8 cellular contexts compared by ENCODE assay signal in the genomic region with DNA sequence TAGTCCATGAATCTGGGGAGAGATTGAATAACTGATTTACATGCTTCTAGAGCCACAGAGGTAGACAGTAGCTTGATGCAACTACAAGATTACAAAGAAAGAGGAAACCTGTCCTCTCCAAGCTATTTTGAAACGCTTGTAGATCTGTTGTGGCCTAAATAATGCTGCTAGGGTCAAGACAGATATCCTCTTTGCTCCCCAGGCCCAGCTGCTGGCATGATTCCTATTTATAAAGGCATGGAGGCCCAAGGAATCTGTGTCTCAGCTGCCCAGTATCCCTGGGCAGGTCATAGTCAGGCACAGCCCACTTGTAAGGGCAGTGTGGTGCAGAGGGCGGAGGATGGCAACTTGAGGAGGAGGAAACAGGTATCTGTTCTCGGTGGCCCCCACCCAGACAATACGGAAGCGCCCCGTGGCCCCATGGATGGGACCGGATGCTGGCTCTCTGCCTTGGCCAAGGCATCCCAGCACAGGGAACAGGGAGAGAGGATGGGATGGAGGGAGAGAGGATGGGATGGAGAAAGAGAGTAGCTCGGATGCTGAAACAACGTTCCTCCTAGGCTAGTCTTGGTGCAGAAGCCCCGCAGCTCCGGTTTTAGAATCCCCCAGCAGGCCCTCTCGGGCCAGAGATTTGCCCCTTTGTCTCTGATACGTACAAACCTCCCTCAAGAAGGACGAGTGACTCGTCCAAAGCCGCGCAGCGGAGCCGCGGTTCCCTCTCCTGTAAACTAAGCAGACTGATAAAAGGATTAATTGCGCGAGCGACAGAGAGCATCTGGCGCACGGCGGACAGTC. TPM values are rescaled to one million over a fixed set of nuclear protein-coding genes. Genes with fewer than 3 reads are reported as not detected.
DNase-seq lines count a peak whose midpoint lies in the region; ATAC-seq and TF ChIP-seq lines count a peak whose summit lies in the region.

No MANE protein-coding gene starts in this region.

- H3K4me1 Mint-ChIP-seq in IgD-negative memory B cell, result peaks cover 25 to 34% (median 31%) of the 10 kb centered on the region in 3 donors
- H3K4me1 Mint-ChIP-seq in activated T-cell treated with anti-CD3 and anti-CD28 coated beads, Interleukin-2, amount 50 U/mL, for 24 hours (ENCODE audit: low read depth), result peaks cover 28% of the 10 kb centered on the region

- peak overlapping the region; percentile 98 to 99 (median 99) for H3K27ac Mint-ChIP-seq in IgD-negative memory B cell
- peak overlapping the region; percentile 99 for H3K27ac Mint-ChIP-seq in activated T-cell treated with anti-CD3 and anti-CD28 coated beads, Interleukin-2, amount 50 U/mL, for 24 hours

- H3K9me3 Mint-ChIP-seq in IgD-negative memory B cell, result peaks cover 0 to 3% (median 2%) of the 10 kb centered on the region in 3 donors
- H3K9me3 Mint-ChIP-seq in activated T-cell treated with anti-CD3 and anti-CD28 coated beads, Interleukin-2, amount 50 U/mL, for 24 hours, result no peaks in the 10 kb centered on the region

- peak overlapping the region; percentile 95 to 99 (median 96) for H3K4me3 Mint-ChIP-seq in IgD-negative memory B cell
- H3K4me3 Mint-ChIP-seq in activated T-cell treated with anti-CD3 and anti-CD28 coated beads, Interleukin-2, amount 50 U/mL, for 24 hours, result peak overlapping the region; percentile 85

- H3K27me3 Mint-ChIP-seq in IgD-negative memory B cell, result no peaks in the 10 kb centered on the region
- H3K27me3 Mint-ChIP-seq in activated T-cell treated with anti-CD3 and anti-CD28 coated beads, Interleukin-2, amount 50 U/mL, for 24 hours, result no peaks in the 10 kb centered on the region

- H3K27ac ChIP-seq in neutrophil, result peak overlapping the region; percentile 89

- TF ChIP-seq CTCF in fibroblast of villous mesenchyme (IDR thresholded peaks at IDR 0.05; ENCODE audit: insufficient read depth, low read depth, low read length), result no peak
- no peak for TF ChIP-seq CTCF in neutrophil (IDR thresholded peaks at IDR 0.05)

- peaks cover 8% of the 10 kb centered on the region for H3K36me3 Mint-ChIP-seq in IgD-negative memory B cell
- peaks cover 14% of the 10 kb centered on the region for H3K36me3 Mint-ChIP-seq in activated T-cell treated with anti-CD3 and anti-CD28 coated beads, Interleukin-2, amount 50 U/mL, for 24 hours (ENCODE audit: low read depth)

- DNase-seq in ELF-1 (ENCODE audit: low read depth, low spot score), result peak; percentile 68
- no peak for DNase-seq in activated T-cell treated with anti-CD3 and anti-CD28 coated beads, Interleukin-2, amount 50 U/mL, for 24 hours
- DNase-seq in fibroblast of villous mesenchyme (ENCODE audit: low read depth), result peak; percentile 54
- DNase-seq in DMS79 (lab: John Stamatoyannopoulos, UW), result no peak
- no peak for DNase-seq in NCI-H2196 treated with DMSO at 0.1 percent for 48 hours (lab: John Stamatoyannopoulos, UW; ENCODE audit: unreplicated experiment)

- ATAC-seq in GM21528 (IDR thresholded peaks at IDR 0.05; ENCODE audit: low FRiP score, unreplicated experiment), result peak; percentile 46

- H3K9me3 ChIP-seq in neutrophil, result no peaks in the 10 kb centered on the region

- H3K27me3 ChIP-seq in neutrophil, result peaks cover 33% of the 10 kb centered on the region

- peaks cover 14 to 16% of the 10 kb centered on the region in 2 experiments for H3K4me1 ChIP-seq in neutrophil (ENCODE audit: control insufficient read depth in 1 of 2, insufficient read depth in 1 of 2, low read depth in 1 of 2, low read length in 1 of 2)

- H3K4me3 ChIP-seq in fibroblast of villous mesenchyme (ENCODE audit: low read depth, low read length), result peak overlapping the region; percentile 85
- H3K4me3 ChIP-seq in neutrophil (ENCODE audit: low read depth in 1 of 2, low read length in 1 of 2), result peak overlapping the region; percentile 87 to 89

- H3K36me3 ChIP-seq in neutrophil, result no peaks in the 10 kb centered on the region

RNA-seq across cellular contexts. Expression of gene SMIM20, which starts 0.8 kb away (rescaled TPM):
- polyA plus RNA-seq in IgD-negative memory B cell, result 65.3 TPM
- 23.3 and 24.2 TPM in 2 replicates for total RNA-seq in fibroblast of villous mesenchyme

RNA-seq across cellular contexts. Expression of gene SEL1L3, which starts 50.5 kb away (rescaled TPM):
- 174 TPM for polyA plus RNA-seq in IgD-negative memory B cell
- total RNA-seq in fibroblast of villous mesenchyme, result 6.0 and 10.3 TPM in 2 replicates

Comparison
In these comparisons a context has a peak if more than half of its experiments do, and no peak if none do; other contexts are left out.
1. DNase-seq: peak in ELF-1 (single experiment) and fibroblast of villous mesenchyme (single experiment); none in activated T-cell treated with anti-CD3 and anti-CD28 coated beads, Interleukin-2, amount 50 U/mL, for 24 hours (single experiment), DMS79 (single experiment) and NCI-H2196 treated with DMSO at 0.1 percent for 48 hours (single experiment).